In the genomic region with DNA sequence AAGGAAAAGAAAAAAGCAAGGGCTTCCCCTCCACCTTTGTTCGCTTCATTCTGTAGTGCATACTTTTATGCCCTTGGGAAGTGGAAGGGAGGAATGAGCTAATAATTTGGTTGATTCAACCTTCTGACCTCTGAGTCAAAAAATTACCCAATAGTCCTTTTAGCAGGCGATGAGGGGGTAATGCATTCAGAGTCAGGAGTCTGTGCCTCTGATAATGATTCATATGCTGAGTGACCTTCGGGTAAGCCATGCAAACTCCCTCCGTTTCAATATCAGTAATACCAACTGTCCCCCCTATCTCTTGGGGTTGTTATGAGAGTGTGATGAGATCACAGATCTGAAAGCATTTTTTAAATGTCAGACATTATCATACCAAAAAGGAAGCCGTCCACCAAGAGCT, we compare ENCODE assay signal across 7 cellular contexts. TPM values are rescaled to one million over a fixed set of nuclear protein-coding genes. Genes with fewer than 3 reads are reported as not detected.
A peak's percentile ranks its signal among the peaks of the same experiment; 100 is the strongest.
DNase-seq lines count a peak whose midpoint lies in the region; ATAC-seq and TF ChIP-seq lines count a peak whose summit lies in the region.

No MANE protein-coding gene starts in this region.

- H3K79me2 ChIP-seq in osteoblast (ENCODE audit: insufficient read depth, low read length) = no peaks in the 10 kb centered on the region

- no peak overlapping the region for H2AFZ ChIP-seq in osteoblast (ENCODE audit: low read length)

- DNase-seq in RKO (ENCODE audit: low spot score) = peak; percentile 45
- DNase-seq in osteoblast (ENCODE audit: insufficient read length, low spot score, missing footprints) = peak; percentile 65
- no peak for DNase-seq in DMS53 (lab: John Stamatoyannopoulos, UW)
- DNase-seq in mucosa of gallbladder (ENCODE audit: low spot score) = no peak
- no peak for DNase-seq in A673 (ENCODE audit: low spot score)

- no TSS peak for BruUV-seq in A673 (replicated peaks; lab: Mats Ljungman, UMichigan)

- POLR2A ChIA-PET in A673 (lab: Charles Lee; ENCODE audit: low non-redundant PET) = no interaction called here

- H3K4me3 ChIP-seq in osteoblast (ENCODE audit: insufficient read depth, low read length) (peak overlapping the region; percentile 34), A673 (ENCODE audit: low read depth, low read length, poor library complexity, severe bottlenecking) (no peak overlapping the region)

- H3K4me2 ChIP-seq in osteoblast (ENCODE audit: insufficient read depth, low read length) = peak overlapping the region; percentile 54

- H3K36me3 ChIP-seq in osteoblast (ENCODE audit: insufficient read depth, low read length) (no peaks in the 10 kb centered on the region), A673 (ENCODE audit: insufficient read depth, low read length, poor library complexity, severe bottlenecking) (no peaks in the 10 kb centered on the region)

- peaks cover 24% of the 10 kb centered on the region for H3K4me1 ChIP-seq in osteoblast (ENCODE audit: insufficient read depth, low read length)
- no peaks in the 10 kb centered on the region for H3K4me1 ChIP-seq in A673 (ENCODE audit: insufficient read depth, low read length, poor library complexity, severe bottlenecking)

- no peaks in the 10 kb centered on the region for H4K20me1 ChIP-seq in osteoblast (ENCODE audit: insufficient read depth, low read length)

- TF ChIP-seq CTCF in osteoblast (IDR thresholded peaks at IDR 0.05; ENCODE audit: extremely low read depth, low read depth, low read length) (no peak), A673 (conservative IDR thresholded peaks at IDR 0.05; ENCODE audit: low read depth, low read length) (no peak)

- H3K27me3 ChIP-seq in osteoblast (ENCODE audit: insufficient read depth, low read length) (no peaks in the 10 kb centered on the region), A673 (replicated peaks; ENCODE audit: insufficient read depth, low read depth, low read length, poor library complexity) (no peaks in the 10 kb centered on the region)

- H3K27ac ChIP-seq in osteoblast (ENCODE audit: low read depth, low read length) (peak overlapping the region; percentile 79), A673 (ENCODE audit: low read depth, low read length, poor library complexity, severe bottlenecking) (no peak overlapping the region)

- intact Hi-C loops in A673 (cut with micrococcal nuclease; ENCODE audit: unreplicated experiment) = no loop called here

- H3K9me3 ChIP-seq in osteoblast (ENCODE audit: low read depth, low read length) = no peaks in the 10 kb centered on the region
- H3K9me3 ChIP-seq in A673 (ENCODE audit: low read depth, low read length, poor library complexity, severe bottlenecking) = no peaks in the 10 kb centered on the region

- CTCF ChIA-PET in A673 (lab: Charles Lee) = no interaction called here

- ATAC-seq in GM18873 (IDR thresholded peaks at IDR 0.05; ENCODE audit: low FRiP score, unreplicated experiment) (peak; percentile 98), HG02798 (IDR thresholded peaks at IDR 0.05; ENCODE audit: poor library complexity, unreplicated experiment) (peak; percentile 96)

RNA-seq across cellular contexts. Expression of a gene that starts 41.6 kb away (rescaled TPM):
- total RNA-seq in osteoblast (96.9 and 117 TPM in 2 replicates), mucosa of gallbladder (58.4 TPM), A673 (2021) (48.3 and 59.7 TPM in 2 replicates)

Comparison
In these comparisons a context has a peak if more than half of its experiments do, and no peak if none do; other contexts are left out.
1. DNase-seq: peak in RKO (single experiment) and osteoblast (single experiment); none in DMS53 (single experiment), mucosa of gallbladder (single experiment) and A673 (single experiment).